Comparison of ENCODE assay signal across 10 cellular contexts in the genomic region with DNA sequence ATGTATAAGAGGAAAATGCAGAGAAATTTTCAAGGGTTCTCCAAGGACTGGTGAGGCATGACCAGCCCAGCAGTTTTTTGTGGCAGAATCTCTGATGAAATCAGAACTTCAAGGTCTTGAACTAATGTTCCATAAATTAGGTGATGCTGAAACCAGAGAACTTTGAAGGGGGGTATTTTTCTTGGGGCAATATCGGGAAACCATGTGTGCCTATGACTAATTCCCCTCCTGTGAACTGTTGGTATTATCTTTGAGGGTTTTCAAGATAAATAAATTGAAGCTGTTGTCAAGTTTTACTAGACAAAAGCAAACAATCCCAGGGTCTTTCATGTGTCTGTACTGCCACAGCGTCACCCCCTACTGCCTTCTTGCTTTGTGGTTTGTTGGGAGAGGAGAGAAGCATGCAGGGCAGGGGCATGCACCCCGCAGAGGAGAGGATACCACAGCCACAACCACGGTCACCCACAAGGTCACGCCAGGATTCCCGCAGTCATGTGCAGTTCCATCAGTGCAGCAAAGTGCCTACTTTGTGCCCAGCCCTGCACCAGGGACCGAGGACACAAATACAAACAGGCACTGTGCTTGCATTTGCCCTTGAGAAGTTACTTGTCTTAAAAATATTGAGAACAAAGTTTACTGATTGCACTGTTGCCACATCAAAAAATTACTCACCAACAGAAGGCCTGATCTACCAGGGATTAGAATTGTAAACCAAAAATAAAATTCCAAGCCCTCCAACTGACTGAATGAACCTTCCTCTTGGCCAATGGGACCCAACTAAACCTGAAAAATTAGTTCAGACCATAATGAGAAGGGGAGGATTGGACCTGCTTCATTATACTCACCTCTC.
A peak's percentile ranks its signal among the peaks of the same experiment; 100 is the strongest.
DNase-seq lines count a peak whose midpoint lies in the region; ATAC-seq and TF ChIP-seq lines count a peak whose summit lies in the region.
"Had no signal": no experiment of that assay in that cellular context is flagged by ENCODE, and none has a peak within 500 bp of the region (broad histone marks: within the 10 kb centered on the region; RNA-seq: fewer than 3 reads in every experiment).

No MANE protein-coding gene starts in this region.

- no peak overlapping the region for H3K4me3 Mint-ChIP-seq in central memory CD8-positive, alpha-beta T cell

- H3K27ac Mint-ChIP-seq in central memory CD8-positive, alpha-beta T cell (ENCODE audit: low read depth) = no peak overlapping the region

- H3K9me3 ChIP-seq in vagina = no peaks in the 10 kb centered on the region

- H3K36me3 Mint-ChIP-seq in central memory CD8-positive, alpha-beta T cell (ENCODE audit: insufficient read depth) = no peaks in the 10 kb centered on the region

- TF ChIP-seq POLR2A in vagina (IDR thresholded peaks at IDR 0.05) = no peak

- no peaks in the 10 kb centered on the region for H3K4me1 ChIP-seq in vagina

- H3K4me1 Mint-ChIP-seq in central memory CD8-positive, alpha-beta T cell = peaks cover 12% of the 10 kb centered on the region

- H3K27ac ChIP-seq in vagina = no peak overlapping the region

- H3K4me3 ChIP-seq in vagina = no peak overlapping the region

- H3K36me3 ChIP-seq in vagina = no peaks in the 10 kb centered on the region

- no peak for DNase-seq in activated CD4-positive, CD25-positive, alpha-beta regulatory T cell (lab: John Stamatoyannopoulos, UW)
- DNase-seq in OCI-M1 (lab: John Stamatoyannopoulos, UW) (peak; percentile 53), smooth muscle cell of the brain vasculature (ENCODE audit: low read depth, low spot score) (peak; percentile 98), vagina (ENCODE audit: extremely low spot score in 2 of 2) (no peak), occipital lobe (lab: John Stamatoyannopoulos, UW) (no peak), NCI-H2107 (lab: John Stamatoyannopoulos, UW) (no peak)
- no peak for DNase-seq in central memory CD8-positive, alpha-beta T cell (ENCODE audit: low spot score in 2 of 2)
- DNase-seq: ACHN, NCI-H1694 treated with DMSO at 0.1 percent for 48 hours had no signal

- intact Hi-C loops in vagina (cut with DNase I) = no loop called here

- H3K9me3 Mint-ChIP-seq in central memory CD8-positive, alpha-beta T cell = no peaks in the 10 kb centered on the region

- H3K27me3 Mint-ChIP-seq in central memory CD8-positive, alpha-beta T cell = no peaks in the 10 kb centered on the region

- peak; percentile 32 to 48 for ATAC-seq in activated CD4-positive, CD25-positive, alpha-beta regulatory T cell treated with anti-CD3 and anti-CD28 coated beads, Interleukin-2, amount 50 U/mL, for 24 hours
- peak; percentile 3 for ATAC-seq in central memory CD8-positive, alpha-beta T cell (replicated peaks; ENCODE audit: extremely low read depth, poor library complexity, severe bottlenecking)

- no peaks in the 10 kb centered on the region for H3K27me3 ChIP-seq in vagina

- TF ChIP-seq CTCF in vagina (IDR thresholded peaks at IDR 0.05) = no peak

Comparison
In these comparisons a context has a peak if more than half of its experiments do, and no peak if none do; other contexts are left out.
1. DNase-seq: peak in OCI-M1 (single experiment) and smooth muscle cell of the brain vasculature (single experiment); none in activated CD4-positive, CD25-positive, alpha-beta regulatory T cell (0 of 4), central memory CD8-positive, alpha-beta T cell (0 of 2), vagina (0 of 2), occipital lobe (single experiment) and NCI-H2107 (single experiment).